8 cellular contexts compared by ENCODE assay signal in genomic region chr4:154164931-154165839, GRCh38.
DNase-seq lines count a peak whose midpoint lies in the region; ATAC-seq, FAIRE-seq and TF ChIP-seq lines count a peak whose summit lies in the region.

No MANE protein-coding gene starts in this region.

- no peaks in the 10 kb centered on the region for H3K27me3 ChIP-seq in suprapubic skin
- no peaks in the 10 kb centered on the region for H3K27me3 ChIP-seq in small intestine (ENCODE audit: control insufficient read depth in 2 of 2, insufficient read depth in 2 of 2, low read length in 2 of 2)

- intact Hi-C loops in posterior vena cava (cut with DNase I) = no loop called here

- H3K27ac ChIP-seq in suprapubic skin (peak overlapping the region; percentile 7), small intestine (ENCODE audit: low read depth in 1 of 2, low read length in 1 of 2) (no peak overlapping the region)

- H3K36me3 ChIP-seq in suprapubic skin (no peaks in the 10 kb centered on the region), small intestine (ENCODE audit: control insufficient read depth in 2 of 2, insufficient read depth in 2 of 2, low read length in 2 of 2) (no peaks in the 10 kb centered on the region)

- 10% methylated on average over 1 of the region's 1 CpG for WGBS in suprapubic skin
- WGBS in small intestine, 3 donors = 4 to 14% (median 8%) methylated on average over 1 of the region's 1 CpG

- peak; percentile 89 for DNase-seq in AG20443 (ENCODE audit: low spot score)
- DNase-seq in epithelial cell of esophagus (ENCODE audit: low read depth) = peak; percentile 53
- DNase-seq in suprapubic skin (ENCODE audit: low spot score in 2 of 2) = no peak
- DNase-seq in posterior vena cava (ENCODE audit: low spot score) = no peak
- DNase-seq in small intestine = no peak

- ATAC-seq in GM19455 (IDR thresholded peaks at IDR 0.05; ENCODE audit: unreplicated experiment) = peak; percentile 53
- peak; percentile 77 for ATAC-seq in HG03520 (IDR thresholded peaks at IDR 0.05; ENCODE audit: unreplicated experiment)
- ATAC-seq in GM19023 (IDR thresholded peaks at IDR 0.05; ENCODE audit: unreplicated experiment) = no peak

- no peak for TF ChIP-seq EP300 in suprapubic skin (IDR thresholded peaks at IDR 0.05)

- FAIRE-seq in small intestine (lab: Jason Lieb, UNC) = no peak

- H3K9me3 ChIP-seq in suprapubic skin (no peaks in the 10 kb centered on the region), small intestine (ENCODE audit: control insufficient read depth, low read depth) (no peaks in the 10 kb centered on the region)

- peaks cover 10% of the 10 kb centered on the region for H3K4me1 ChIP-seq in suprapubic skin
- H3K4me1 ChIP-seq in small intestine (ENCODE audit: control insufficient read depth in 2 of 2, insufficient read depth in 1 of 2, low read depth in 1 of 2, low read length in 1 of 2) = no peaks in the 10 kb centered on the region

- TF ChIP-seq CTCF in epithelial cell of esophagus (IDR thresholded peaks at IDR 0.05; ENCODE audit: insufficient read depth, low read depth, low read length, missing control alignments) (no peak), suprapubic skin (IDR thresholded peaks at IDR 0.05) (no peak)

- H3K4me3 ChIP-seq in epithelial cell of esophagus (ENCODE audit: low read length) (no peak overlapping the region), suprapubic skin (no peak overlapping the region), small intestine (ENCODE audit: low read depth in 1 of 2, low read length in 2 of 2) (no peak overlapping the region)

- no peak for TF ChIP-seq POLR2A in suprapubic skin (IDR thresholded peaks at IDR 0.05)

Comparison
In these comparisons a context has a peak if more than half of its experiments do, and no peak if none do; other contexts are left out.
1. DNase-seq: peak in AG20443 (single experiment) and epithelial cell of esophagus (single experiment); none in suprapubic skin (0 of 2), posterior vena cava (single experiment) and small intestine (single experiment).